In the genomic region with DNA sequence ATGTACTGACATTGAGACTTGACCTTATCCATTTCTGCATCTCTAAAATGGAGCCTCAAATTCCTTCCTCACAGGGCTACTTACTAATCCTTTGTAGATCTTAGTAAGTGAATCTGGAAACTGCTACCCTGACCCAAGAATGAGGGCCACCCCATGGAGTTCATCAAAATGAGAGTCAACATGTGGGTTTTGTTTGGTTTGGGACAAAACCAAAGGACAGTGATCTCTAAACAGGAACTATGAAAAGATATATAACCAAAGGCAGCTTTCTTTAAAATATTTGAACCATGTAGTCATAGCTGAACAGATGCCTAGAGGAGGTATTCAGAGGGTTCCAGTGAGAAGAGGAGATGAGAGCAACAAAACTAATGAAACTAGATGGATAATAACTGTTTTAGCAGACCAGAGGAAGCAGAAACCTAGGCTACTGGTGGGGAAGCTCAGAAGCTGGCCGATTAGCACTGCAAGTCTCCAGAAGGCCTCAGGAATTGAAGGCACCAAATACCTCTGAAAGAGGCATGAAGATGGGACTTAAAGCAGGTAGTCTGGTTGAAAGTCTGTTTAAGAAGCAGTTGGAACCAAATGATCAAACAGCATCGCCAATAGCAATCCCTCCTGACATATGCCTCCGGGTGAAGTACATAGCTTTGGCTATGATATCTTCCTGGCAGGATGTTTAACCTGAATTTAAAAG, we compare ENCODE assay signal across 2 cellular contexts.
TF ChIP-seq lines count a peak whose summit lies in the region.

No MANE protein-coding gene starts in this region.

TF ChIP-seq in HEK293T, 16 proteins besides CTCF, POLR2A, EP300 and RAD21 (continued from another document):
- TF ChIP-seq HDGF (IDR thresholded peaks at IDR 0.05; ENCODE audit: borderline replicate concordance) = no peak
- TF ChIP-seq ZNF384 (IDR thresholded peaks at IDR 0.05) = no peak
- TF ChIP-seq TARDBP (IDR thresholded peaks at IDR 0.05) = no peak
- TF ChIP-seq SUZ12 (IDR thresholded peaks at IDR 0.05) = no peak
- TF ChIP-seq FOXA1 (IDR thresholded peaks at IDR 0.05) = no peak
- TF ChIP-seq BHLHE40 (IDR thresholded peaks at IDR 0.05; ENCODE audit: borderline replicate concordance) = no peak
- no peak for TF ChIP-seq L3MBTL2 (conservative IDR thresholded peaks at IDR 0.05)
- no peak for TF ChIP-seq SP1 (IDR thresholded peaks at IDR 0.05)
- no peak for TF ChIP-seq NFRKB (IDR thresholded peaks at IDR 0.05)
TF ChIP-seq in HEK293T: peak in this region for 0.

TF ChIP-seq in K562, 482 proteins besides CTCF, POLR2A, EP300 and RAD21 (continued from another document):
- TF ChIP-seq, protein P1, sequence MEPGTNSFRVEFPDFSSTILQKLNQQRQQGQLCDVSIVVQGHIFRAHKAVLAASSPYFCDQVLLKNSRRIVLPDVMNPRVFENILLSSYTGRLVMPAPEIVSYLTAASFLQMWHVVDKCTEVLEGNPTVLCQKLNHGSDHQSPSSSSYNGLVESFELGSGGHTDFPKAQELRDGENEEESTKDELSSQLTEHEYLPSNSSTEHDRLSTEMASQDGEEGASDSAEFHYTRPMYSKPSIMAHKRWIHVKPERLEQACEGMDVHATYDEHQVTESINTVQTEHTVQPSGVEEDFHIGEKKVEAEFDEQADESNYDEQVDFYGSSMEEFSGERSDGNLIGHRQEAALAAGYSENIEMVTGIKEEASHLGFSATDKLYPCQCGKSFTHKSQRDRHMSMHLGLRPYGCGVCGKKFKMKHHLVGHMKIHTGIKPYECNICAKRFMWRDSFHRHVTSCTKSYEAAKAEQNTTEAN (CRISPR knock-in tag; IDR thresholded peaks at IDR 0.05) = no peak
- TF ChIP-seq IRF2 (CRISPR knock-in tag; IDR thresholded peaks at IDR 0.05) (no peak), SRSF1 (IDR thresholded peaks at IDR 0.05; ENCODE audit: low read depth, low read length) (no peak), ESRRA (IDR thresholded peaks at IDR 0.05; ENCODE audit: borderline replicate concordance, low read depth) (0 out of 2 replicates have a peak, but pooled peaks have one; percentile 12), TGIF2 (CRISPR knock-in tag; IDR thresholded peaks at IDR 0.05) (no peak), TBP (optimal IDR thresholded peaks at IDR 0.05; ENCODE audit: low read depth, low read length) (peak; percentile 15), ARID1B (IDR thresholded peaks at IDR 0.05) (no peak)
